29 cellular contexts compared by ENCODE assay signal in the genomic region with DNA sequence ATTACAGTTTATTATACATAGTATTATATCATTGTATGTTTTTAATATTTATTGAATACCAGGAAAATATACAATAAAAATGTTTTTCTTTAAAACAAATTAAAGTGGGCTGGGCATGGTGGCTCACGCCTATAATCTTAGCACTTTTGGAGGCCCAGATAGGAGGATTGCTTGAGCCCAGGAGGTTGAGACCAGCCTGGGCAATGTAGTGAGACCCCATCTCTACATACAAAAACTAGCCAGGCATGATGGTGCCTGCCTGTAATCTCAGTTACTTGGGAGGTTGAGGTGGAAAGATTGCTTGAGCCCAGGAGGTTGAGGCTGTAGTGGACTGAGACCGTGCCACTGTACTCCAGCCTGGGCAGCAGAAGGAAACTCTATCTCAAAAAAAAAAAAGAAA.
"Had no signal": no experiment of that assay in that cellular context is flagged by ENCODE, and none has a peak within 500 bp of the region (broad histone marks: within the 10 kb centered on the region; RNA-seq: fewer than 3 reads in every experiment).

No MANE protein-coding gene starts in this region.

- H3K4me3 ChIP-seq: pancreas, psoas muscle, skin epidermis, smooth muscle cell, stomach, thoracic aorta, thyroid gland, tibial nerve, upper lobe of left lung, vagina had no signal

- H3K4me1 Mint-ChIP-seq: naive thymus-derived CD4-positive, alpha-beta T cell; nephron progenitor cell; neural crest cell; stimulated activated effector memory CD8-positive, alpha-beta T cell treated with anti-CD3 and anti-CD28 coated beads, Interleukin-12 subunit alpha, Interleukin-12 subunit beta, amount 100 ng/mL, for 72 hours; stimulated activated naive B cell treated with anti-CD40 and anti-IgM and Interleukin-4, amounts not matched to agents 10 μg/mL and 1 μg/mL and 100 μg/mL, for 72 hours had no signal

- H3K36me3 ChIP-seq: neutrophil, pancreas, stomach, thoracic aorta, thyroid gland, tibial nerve, upper lobe of left lung, vagina had no signal

- H3K4me2 ChIP-seq: smooth muscle cell had no signal

- H3K36me3 Mint-ChIP-seq: naive thymus-derived CD4-positive, alpha-beta T cell; natural killer cell treated with Interleukin-12 subunit alpha and Interleukin-12 subunit beta and Interleukin-15 and Interleukin-18, amount 100 ng/mL, for 72 hours; stimulated activated effector memory CD8-positive, alpha-beta T cell treated with anti-CD3 and anti-CD28 coated beads, Interleukin-12 subunit alpha, Interleukin-12 subunit beta, amount 100 ng/mL, for 72 hours; stimulated activated naive B cell treated with anti-CD40 and anti-IgM and Interleukin-4, amounts not matched to agents 10 μg/mL and 1 μg/mL and 100 μg/mL, for 72 hours had no signal

- FAIRE-seq: pancreas, urothelium cell line had no signal

- H3K4me1 ChIP-seq: pancreas, psoas muscle, stomach, thyroid gland, tibial nerve, upper lobe of left lung, vagina had no signal

- ATAC-seq: naive thymus-derived CD4-positive, alpha-beta T cell; natural killer cell treated with Interleukin-12 subunit alpha and Interleukin-12 subunit beta and Interleukin-15 and Interleukin-18, amount 100 ng/mL, for 72 hours; pancreas; psoas muscle; right cardiac atrium; sciatic nerve; stimulated activated effector memory CD8-positive, alpha-beta T cell treated with anti-CD3 and anti-CD28 coated beads, Interleukin-12 subunit alpha, Interleukin-12 subunit beta, amount 100 ng/mL, for 72 hours; stimulated activated naive B cell treated with anti-CD40 and anti-IgM and Interleukin-4, amounts not matched to agents 10 μg/mL and 1 μg/mL and 100 μg/mL, for 72 hours had no signal

- H3K9me3 Mint-ChIP-seq: natural killer cell treated with Interleukin-12 subunit alpha and Interleukin-12 subunit beta and Interleukin-15 and Interleukin-18, amount 100 ng/mL, for 72 hours; nephron progenitor cell; neural crest cell; stimulated activated effector memory CD8-positive, alpha-beta T cell treated with anti-CD3 and anti-CD28 coated beads, Interleukin-12 subunit alpha, Interleukin-12 subunit beta, amount 100 ng/mL, for 72 hours; stimulated activated naive CD8-positive, alpha-beta T cell treated with anti-CD3 and anti-CD28 coated beads, Interleukin-15, Interleukin-2, amounts not matched to agents 100 ng/mL and 50 ng/mL, for 24 hours had no signal

- H3K27me3 Mint-ChIP-seq: natural killer cell treated with Interleukin-12 subunit alpha and Interleukin-12 subunit beta and Interleukin-15 and Interleukin-18, amount 100 ng/mL, for 72 hours; progenitor cell of endocrine pancreas had no signal

- H3K27ac Mint-ChIP-seq: naive thymus-derived CD4-positive, alpha-beta T cell; natural killer cell treated with Interleukin-12 subunit alpha and Interleukin-12 subunit beta and Interleukin-15 and Interleukin-18, amount 100 ng/mL, for 72 hours; nephron progenitor cell; progenitor cell of endocrine pancreas; stimulated activated effector memory CD8-positive, alpha-beta T cell treated with anti-CD3 and anti-CD28 coated beads, Interleukin-12 subunit alpha, Interleukin-12 subunit beta, amount 100 ng/mL, for 72 hours; stimulated activated naive B cell treated with anti-CD40 and anti-IgM and Interleukin-4, amounts not matched to agents 10 μg/mL and 1 μg/mL and 100 μg/mL, for 72 hours; stimulated activated naive CD8-positive, alpha-beta T cell treated with anti-CD3 and anti-CD28 coated beads, Interleukin-15, Interleukin-2, amounts not matched to agents 100 ng/mL and 50 ng/mL, for 24 hours had no signal

- H3K9me3 ChIP-seq: neutrophil, pancreas, psoas muscle, stomach, thoracic aorta, thyroid gland, tibial nerve, upper lobe of left lung, vagina had no signal

- DNase-seq: naive thymus-derived CD4-positive, alpha-beta T cell; nephron progenitor cell; nucleus accumbens; pancreas; psoas muscle; right cardiac atrium; stimulated activated CD4-positive, alpha-beta T cell treated with anti-CD3 and anti-CD28 coated beads, Interleukin-15, amount 100 ng/mL, for 24 hours; stimulated activated CD4-positive, alpha-beta T cell treated with anti-CD3 and anti-CD28 coated beads, Interleukin-2, amount 100 ng/mL, for 24 hours; stimulated activated CD4-positive, alpha-beta T cell treated with anti-CD3 and anti-CD28 coated beads, Interleukin-2, amount 100 ng/mL, for 48 hours; stimulated activated CD4-positive, alpha-beta T cell treated with anti-CD3 and anti-CD28 coated beads, Interleukin-4, amount 100 ng/mL, for 24 hours; stimulated activated naive B cell treated with anti-CD40 and anti-IgM and Interleukin-4, amounts not matched to agents 10 μg/mL and 1 μg/mL and 100 μg/mL, for 72 hours; stimulated activated naive CD4-positive, alpha-beta T cell treated with Interleukin-2 at 50 U/mL for 16 hours; stomach; thyroid gland; trophoblast cell; upper lobe of left lung had no signal

- H3K27me3 ChIP-seq: neutrophil, pancreas, stomach, thyroid gland, tibial nerve, upper lobe of left lung, vagina had no signal

- H3K27ac ChIP-seq: neutrophil, pancreas, psoas muscle, skin epidermis, stomach, thoracic aorta, thyroid gland, tibial nerve, upper lobe of left lung, vagina had no signal

- H3K4me3 Mint-ChIP-seq: naive thymus-derived CD4-positive, alpha-beta T cell; natural killer cell treated with Interleukin-12 subunit alpha and Interleukin-12 subunit beta and Interleukin-15 and Interleukin-18, amount 100 ng/mL, for 72 hours; nephron progenitor cell; neural crest cell; stimulated activated effector memory CD8-positive, alpha-beta T cell treated with anti-CD3 and anti-CD28 coated beads, Interleukin-12 subunit alpha, Interleukin-12 subunit beta, amount 100 ng/mL, for 72 hours; stimulated activated naive B cell treated with anti-CD40 and anti-IgM and Interleukin-4, amounts not matched to agents 10 μg/mL and 1 μg/mL and 100 μg/mL, for 72 hours; stimulated activated naive CD8-positive, alpha-beta T cell treated with anti-CD3 and anti-CD28 coated beads, Interleukin-15, Interleukin-2, amounts not matched to agents 100 ng/mL and 50 ng/mL, for 24 hours had no signal
